ENCODE assay signal across 10 cellular contexts in genomic region chr16:31529398-31530312, GRCh38. TPM values are rescaled to one million over a fixed set of nuclear protein-coding genes. Genes with fewer than 3 reads are reported as not detected.
A peak's percentile ranks its signal among the peaks of the same experiment; 100 is the strongest.
DNase-seq lines count a peak whose midpoint lies in the region; ATAC-seq and TF ChIP-seq lines count a peak whose summit lies in the region.
"Had no signal": no experiment of that assay in that cellular context is flagged by ENCODE, and none has a peak within 500 bp of the region (broad histone marks: within the 10 kb centered on the region; RNA-seq: fewer than 3 reads in every experiment).

No MANE protein-coding gene starts in this region.

- no peaks in the 10 kb centered on the region for H3K27me3 ChIP-seq in right atrium auricular region
- peaks cover 0 to 37% (median 4%) of the 10 kb centered on the region in 3 donors for H3K27me3 ChIP-seq in sigmoid colon

- H3K27ac Mint-ChIP-seq in T-helper 17 cell: no peak overlapping the region

- no peaks in the 10 kb centered on the region for H3K36me3 ChIP-seq in right atrium auricular region
- H3K36me3 ChIP-seq in sigmoid colon: no peaks in the 10 kb centered on the region

- intact Hi-C loops in sigmoid colon (cut with DNase I): no loop called here

- H3K9me3 ChIP-seq in T-helper 17 cell (ENCODE audit: control insufficient read depth, low read length, poor library complexity, severe bottlenecking) (no peaks in the 10 kb centered on the region), right atrium auricular region (no peaks in the 10 kb centered on the region), sigmoid colon (no peaks in the 10 kb centered on the region)

- 9 to 15% methylated on average over 58 of the region's 58 CpGs for WGBS in sigmoid colon, 2 donors

- peak overlapping the region; percentile 69 for H3K4me3 Mint-ChIP-seq in T-helper 17 cell

- no peak for TF ChIP-seq POLR2A in sigmoid colon (IDR thresholded peaks at IDR 0.05)

- no peak for TF ChIP-seq EP300 in sigmoid colon (IDR thresholded peaks at IDR 0.05)

- ATAC-seq in T-helper 17 cell (no peak), GM19467 (IDR thresholded peaks at IDR 0.05; ENCODE audit: unreplicated experiment) (no peak)

- H3K4me1 ChIP-seq in right atrium auricular region (peaks cover 0 to 15% of the 10 kb centered on the region in 2 donors), sigmoid colon (peaks cover 0 to 19% (median 16%) of the 10 kb centered on the region in 4 donors)

- no peaks in the 10 kb centered on the region for H3K36me3 Mint-ChIP-seq in T-helper 17 cell (ENCODE audit: low read depth)

- H3K27ac ChIP-seq in right atrium auricular region: peak overlapping the region in 1 of 2 donors; percentile 10
- peak overlapping the region in 2 of 4 donors; percentile 25 to 59 for H3K27ac ChIP-seq in sigmoid colon

- peak; percentile 11 for DNase-seq in ELF-1 (ENCODE audit: low read depth, low spot score)
- DNase-seq in T-helper 17 cell: no peak
- no peak for DNase-seq in right atrium auricular region (ENCODE audit: low spot score)
- DNase-seq in sigmoid colon: no peak
- no peak for DNase-seq in NCI-H128 (lab: John Stamatoyannopoulos, UW; ENCODE audit: unreplicated experiment)
- DNase-seq in glomerular visceral epithelial cell (ENCODE audit: extremely low spot score): no peak
- DNase-seq in T1000 (lab: John Stamatoyannopoulos, UW): no peak
- DNase-seq: activated CD4-positive, CD25-positive, alpha-beta regulatory T cell treated with anti-CD3 and anti-CD28 coated beads, Interleukin-2, amount 50 U/mL, for 72 hours; NCI-H1092 treated with DMSO at 0.1 percent for 48 hours had no signal

- TF ChIP-seq CTCF in right atrium auricular region (IDR thresholded peaks at IDR 0.05): no peak
- no peak for TF ChIP-seq CTCF in sigmoid colon (IDR thresholded peaks at IDR 0.05)

- peaks cover 25% of the 10 kb centered on the region for H3K27me3 Mint-ChIP-seq in T-helper 17 cell

- H3K4me1 Mint-ChIP-seq in T-helper 17 cell: peaks cover 8% of the 10 kb centered on the region

- peak overlapping the region; percentile 33 to 49 for H3K4me3 ChIP-seq in right atrium auricular region
- H3K4me3 ChIP-seq in sigmoid colon: peak overlapping the region; percentile 30 to 53 (median 46)

RNA-seq across cellular contexts. Expression of gene AHSP, which starts 2.0 kb away (rescaled TPM):
- total RNA-seq in T-helper 17 cell: not detected
- 1 to 10 TPM; 1.1 to 2.3 TPM for total RNA-seq in right atrium auricular region
- total RNA-seq in sigmoid colon: not detected
- polyA plus RNA-seq in sigmoid colon: not detected

RNA-seq across cellular contexts. Expression of gene RUSF1, which starts 21.5 kb away (rescaled TPM):
- total RNA-seq in T-helper 17 cell (10 to 100 TPM; 56.7 to 60.7 TPM), right atrium auricular region (10 to 100 TPM; 33.3 TPM), sigmoid colon (10 to 100 TPM; 31.6 to 67.0 (median 37.2) TPM)
- polyA plus RNA-seq in sigmoid colon: 10 to 100 TPM in 2 of 3 donors, 1 to 10 TPM in 1; 7.9 to 64.0 (median 12.6) TPM

RNA-seq across cellular contexts. Expression of gene SLC5A2, which starts 46.7 kb away (rescaled TPM):
- total RNA-seq in T-helper 17 cell (1 to 10 TPM; 1.3 to 2.8 TPM), right atrium auricular region (not detected), sigmoid colon (1 to 10 TPM in 1 of 4 donors, under 1 TPM in 3; 0.49 to 1.1 (median 0.70) TPM)
- 1 to 10 TPM in 2 of 3 donors, under 1 TPM in 1; 0.60 to 1.9 (median 1.2) TPM for polyA plus RNA-seq in sigmoid colon

RNA-seq across cellular contexts. Expression of gene TGFB1I1, which starts 57.7 kb away (rescaled TPM):
- total RNA-seq in T-helper 17 cell: 1 to 10 TPM in 1 of 2 donors, under 1 TPM in 1; 0.35 to 5.6 TPM
- total RNA-seq in right atrium auricular region: 10 to 100 TPM; 23.4 to 84.7 TPM
- total RNA-seq in sigmoid colon: 100 to 1,000 TPM; 124 to 339 (median 205) TPM
- polyA plus RNA-seq in sigmoid colon: 10 to 100 TPM; 10.4 to 31.2 (median 21.0) TPM
